In the genomic region with DNA sequence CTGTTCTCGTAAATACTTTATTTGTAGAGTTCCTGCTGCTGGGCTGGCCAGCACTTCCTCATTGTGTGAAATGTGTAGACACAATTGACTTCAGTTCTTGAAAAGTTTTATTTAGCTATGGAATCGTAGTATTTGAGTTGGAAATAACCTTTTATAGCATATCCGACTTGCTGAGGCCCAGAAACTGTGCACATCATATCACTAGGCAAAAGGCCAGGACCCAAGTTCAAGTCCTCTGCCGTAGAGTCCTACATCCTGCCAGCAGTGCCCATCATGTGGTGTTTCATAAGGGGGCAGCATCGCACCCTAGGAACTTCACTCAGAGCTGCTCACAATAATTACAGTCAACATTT, we compare ENCODE assay signal across 13 cellular contexts.
DNase-seq lines count a peak whose midpoint lies in the region; ATAC-seq and TF ChIP-seq lines count a peak whose summit lies in the region.
"Had no signal": no experiment of that assay in that cellular context is flagged by ENCODE, and none has a peak within 500 bp of the region (broad histone marks: within the 10 kb centered on the region; RNA-seq: fewer than 3 reads in every experiment).

No MANE protein-coding gene starts in this region.

- POLR2A ChIA-PET in HEK293 (lab: Yijun Ruan, JAX), result no interaction called here

- no peaks in the 10 kb centered on the region for H3K36me3 ChIP-seq in HEK293 (ENCODE audit: control insufficient read depth in 2 of 2, insufficient read depth in 1 of 2, low read length in 2 of 2)
- no peaks in the 10 kb centered on the region for H3K36me3 ChIP-seq in left lung
- H3K36me3 ChIP-seq: sigmoid colon had no signal

- H3K27ac ChIP-seq in HEK293 (ENCODE audit: extremely low read depth, low read depth, low read length) (no peak overlapping the region), VCaP (peak overlapping the region; percentile 21; the same call in 1 of the 2 replicates), left lung (no peak overlapping the region)

- DNase-seq in Ammon's horn (ENCODE audit: low spot score) (peak; percentile 51), left lung (no peak), cortex of kidney (lab: John Stamatoyannopoulos, UW) (no peak), GM19240 (ENCODE audit: insufficient read length, low spot score) (no peak)
- DNase-seq: activated CD8-positive, alpha-beta memory T cell treated with anti-CD3 and anti-CD28 coated beads for 24 hours; aorta; NCI-H187; SHP77 treated with DMSO at 0.1 percent for 48 hours; sigmoid colon had no signal

- ATAC-seq in left lung, result peak; percentile 17
- ATAC-seq in GM19455 (IDR thresholded peaks at IDR 0.05; ENCODE audit: unreplicated experiment), result no peak
- no peak for ATAC-seq in GM19035 (IDR thresholded peaks at IDR 0.05; ENCODE audit: unreplicated experiment)

- CTCF ChIA-PET in HEK293 (lab: Yijun Ruan, JAX), result interaction anchor here (1.3 to 2.2 kb wide), 3 partner anchors 51 to 301 kb away, joined by 4 to 9 read pairs (median 5); no protein-coding TSS in a partner anchor

- no peaks in the 10 kb centered on the region for H3K27me3 ChIP-seq in left lung
- H3K27me3 ChIP-seq: sigmoid colon had no signal

- no peak overlapping the region for H3K4me3 ChIP-seq in HEK293 (ENCODE audit: low read depth, low read length)
- no peak overlapping the region for H3K4me3 ChIP-seq in left lung
- H3K4me3 ChIP-seq: sigmoid colon had no signal

- TF ChIP-seq CTCF in HEK293 (tag by site-specific recombination; IDR thresholded peaks at IDR 0.05) (peak; percentile 16; the same call in 1 of the 2 replicates), VCaP (conservative IDR thresholded peaks at IDR 0.05) (no peak), left lung (IDR thresholded peaks at IDR 0.05) (no peak)

- intact Hi-C loops in left lung (cut with DNase I), result no loop called here

- H3K9me3 ChIP-seq in HEK293 (ENCODE audit: control insufficient read depth, insufficient read depth, low read depth, low read length) (no peaks in the 10 kb centered on the region), left lung (no peaks in the 10 kb centered on the region)
- H3K9me3 ChIP-seq: sigmoid colon had no signal

- H3K4me1 ChIP-seq in HEK293 (ENCODE audit: control insufficient read depth, insufficient read depth, low read length) (no peaks in the 10 kb centered on the region), left lung (no peaks in the 10 kb centered on the region)
- H3K4me1 ChIP-seq: sigmoid colon had no signal

TF ChIP-seq in HEK293, 187 proteins besides CTCF, POLR2A, EP300 and RAD21:
- TF ChIP-seq, protein P1, sequence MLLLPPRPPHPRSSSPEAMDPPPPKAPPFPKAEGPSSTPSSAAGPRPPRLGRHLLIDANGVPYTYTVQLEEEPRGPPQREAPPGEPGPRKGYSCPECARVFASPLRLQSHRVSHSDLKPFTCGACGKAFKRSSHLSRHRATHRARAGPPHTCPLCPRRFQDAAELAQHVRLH (tag by site-specific recombination; IDR thresholded peaks at IDR 0.05), result no peak
- no peak for TF ChIP-seq ZNF302 (tag by site-specific recombination; IDR thresholded peaks at IDR 0.05; ENCODE audit: low read depth)
